ENCODE assay signal across 19 cellular contexts in genomic region chr2:232843860-232844259, GRCh38. TPM values are rescaled to one million over a fixed set of nuclear protein-coding genes. Genes with fewer than 3 reads are reported as not detected.
A peak's percentile ranks its signal among the peaks of the same experiment; 100 is the strongest.
DNase-seq lines count a peak whose midpoint lies in the region; ATAC-seq and TF ChIP-seq lines count a peak whose summit lies in the region.
"Had no signal": no experiment of that assay in that cellular context is flagged by ENCODE, and none has a peak within 500 bp of the region (broad histone marks: within the 10 kb centered on the region; RNA-seq: fewer than 3 reads in every experiment).

No MANE protein-coding gene starts in this region.

- peaks cover 67% of the 10 kb centered on the region for H3K36me3 Mint-ChIP-seq in activated naive CD4-positive, alpha-beta T cell treated with anti-CD3 and anti-CD28 coated beads, Interleukin-2, amount 10 ng/mL, durations not matched to agents 7 days and 5 days
- peaks cover 45 to 70% of the 10 kb centered on the region in 2 donors for H3K36me3 Mint-ChIP-seq in stimulated activated naive B cell treated with anti-CD40 and anti-IgM and Interleukin-4, amounts not matched to agents 10 μg/mL and 1 μg/mL and 100 μg/mL, for 72 hours

- H3K9me3 ChIP-seq in PC-3 (ENCODE audit: low read length) (no peaks in the 10 kb centered on the region), psoas muscle (no peaks in the 10 kb centered on the region)
- H3K9me3 ChIP-seq: adrenal gland, sigmoid colon had no signal

- H3K27ac ChIP-seq in PC-3 (ENCODE audit: low read length) (no peak overlapping the region), psoas muscle (no peak overlapping the region)
- H3K27ac ChIP-seq: adrenal gland, sigmoid colon had no signal

- BruUV-seq in PC-3 (replicated peaks; lab: Mats Ljungman, UMichigan) = no TSS peak

- no peaks in the 10 kb centered on the region for H3K9me3 Mint-ChIP-seq in activated naive CD4-positive, alpha-beta T cell treated with anti-CD3 and anti-CD28 coated beads, Interleukin-2, amount 10 ng/mL, durations not matched to agents 7 days and 5 days
- H3K9me3 Mint-ChIP-seq in stimulated activated naive B cell treated with anti-CD40 and anti-IgM and Interleukin-4, amounts not matched to agents 10 μg/mL and 1 μg/mL and 100 μg/mL, for 72 hours = no peaks in the 10 kb centered on the region
- H3K9me3 Mint-ChIP-seq: naive thymus-derived CD8-positive, alpha-beta T cell had no signal

- no peak overlapping the region for H3K4me3 Mint-ChIP-seq in activated naive CD4-positive, alpha-beta T cell treated with anti-CD3 and anti-CD28 coated beads, Interleukin-2, amount 10 ng/mL, durations not matched to agents 7 days and 5 days
- H3K4me3 Mint-ChIP-seq in stimulated activated naive B cell treated with anti-CD40 and anti-IgM and Interleukin-4, amounts not matched to agents 10 μg/mL and 1 μg/mL and 100 μg/mL, for 72 hours = no peak overlapping the region
- H3K4me3 Mint-ChIP-seq: naive thymus-derived CD8-positive, alpha-beta T cell had no signal

- H2AFZ ChIP-seq in PC-3 (ENCODE audit: low read length) = no peak overlapping the region

- CTCF ChIA-PET in activated naive CD4-positive, alpha-beta T cell treated with anti-CD3 and anti-CD28 coated beads, Interleukin-2, amount 10 ng/mL, durations not matched to agents 7 days and 5 days (lab: Charles Lee) = no interaction called here
- CTCF ChIA-PET in PC-3 (lab: Charles Lee) = interaction anchor here (0.6 to 0.8 kb wide), 3 partner anchors 26 to 664 kb away, joined by 3 to 4 read pairs (median 4); no protein-coding TSS in a partner anchor

- no peaks in the 10 kb centered on the region for H3K27me3 ChIP-seq in PC-3 (ENCODE audit: low read length)
- no peaks in the 10 kb centered on the region for H3K27me3 ChIP-seq in psoas muscle (ENCODE audit: insufficient read depth in 3 of 3, low read length in 2 of 3)
- H3K27me3 ChIP-seq: adrenal gland, sigmoid colon had no signal

- 92 to 97% (median 95%) methylated on average over 5 of the region's 5 CpGs for whole genome bisulfite sequencing in psoas muscle, 3 donors

- TF ChIP-seq CTCF in PC-3 (conservative IDR thresholded peaks at IDR 0.05; ENCODE audit: low read depth, low read length) = peak; percentile 37
- TF ChIP-seq CTCF in psoas muscle (IDR thresholded peaks at IDR 0.05) = no peak

- no peak for ATAC-seq in PC-3
- ATAC-seq in stimulated activated naive B cell treated with anti-CD40 and anti-IgM and Interleukin-4, amounts not matched to agents 10 μg/mL and 1 μg/mL and 100 μg/mL, for 72 hours (replicated peaks) = no peak
- ATAC-seq in psoas muscle = no peak
- ATAC-seq: esophagus mucosa; naive thymus-derived CD8-positive, alpha-beta T cell had no signal

- no peak overlapping the region for H3K4me2 ChIP-seq in PC-3 (ENCODE audit: low read length)

- H3K4me1 Mint-ChIP-seq in activated naive CD4-positive, alpha-beta T cell treated with anti-CD3 and anti-CD28 coated beads, Interleukin-2, amount 10 ng/mL, durations not matched to agents 7 days and 5 days = peaks cover 19% of the 10 kb centered on the region
- peaks cover 5 to 12% of the 10 kb centered on the region in 2 donors for H3K4me1 Mint-ChIP-seq in stimulated activated naive B cell treated with anti-CD40 and anti-IgM and Interleukin-4, amounts not matched to agents 10 μg/mL and 1 μg/mL and 100 μg/mL, for 72 hours

- no peaks in the 10 kb centered on the region for H3K9me2 ChIP-seq in PC-3 (replicated peaks; ENCODE audit: low read length)

- H3K79me2 ChIP-seq in PC-3 (ENCODE audit: low read length) = no peaks in the 10 kb centered on the region

- H3K27me3 Mint-ChIP-seq in activated naive CD4-positive, alpha-beta T cell treated with anti-CD3 and anti-CD28 coated beads, Interleukin-2, amount 10 ng/mL, durations not matched to agents 7 days and 5 days = no peaks in the 10 kb centered on the region
- no peaks in the 10 kb centered on the region for H3K27me3 Mint-ChIP-seq in stimulated activated naive B cell treated with anti-CD40 and anti-IgM and Interleukin-4, amounts not matched to agents 10 μg/mL and 1 μg/mL and 100 μg/mL, for 72 hours
- H3K27me3 Mint-ChIP-seq: naive thymus-derived CD8-positive, alpha-beta T cell had no signal

- no peak overlapping the region for H3K9ac ChIP-seq in PC-3 (ENCODE audit: low read length)

- H3K36me3 ChIP-seq in PC-3 (ENCODE audit: low read depth, low read length) = peaks cover 51% of the 10 kb centered on the region
- peaks cover 18 to 92% of the 10 kb centered on the region in 2 donors for H3K36me3 ChIP-seq in psoas muscle (ENCODE audit: insufficient read depth in 1 of 2, low read depth in 1 of 2)

- H4K20me1 ChIP-seq in PC-3 (ENCODE audit: low read length) = peaks cover 5% of the 10 kb centered on the region; the same call in 1 of the 2 replicates

- peak; percentile 24 for DNase-seq in activated naive CD4-positive, alpha-beta T cell treated with anti-CD3 and anti-CD28 coated beads, Interleukin-2, amount 10 ng/mL, durations not matched to agents 7 days and 5 days
- no peak for DNase-seq in activated naive CD4-positive, alpha-beta T cell (lab: John Stamatoyannopoulos, UW)
- DNase-seq in PC-3 = peak; percentile 8
- DNase-seq in head of caudate nucleus = peak in 38 of 42 donors; percentile 12 to 79 (median 54)
- no peak for DNase-seq in stimulated activated naive B cell treated with anti-CD40 and anti-IgM and Interleukin-4, amounts not matched to agents 10 μg/mL and 1 μg/mL and 100 μg/mL, for 72 hours
- no peak for DNase-seq in psoas muscle
- no peak for DNase-seq in effector CD4-positive, alpha-beta T cell
- DNase-seq in DMS53 treated with DMSO at 0.1 percent for 48 hours (lab: John Stamatoyannopoulos, UW; ENCODE audit: unreplicated experiment) = no peak
- DNase-seq: activated CD4-positive, alpha-beta T cell treated with anti-CD3 and anti-CD28 coated beads for 4 hours; adrenal gland; DMS79 treated with DMSO at 0.1 percent for 48 hours; Karpas-422; naive thymus-derived CD8-positive, alpha-beta T cell; NCI-H187; NCI-H526 treated with DMSO at 0.1 percent for 48 hours; RPMI8226; sigmoid colon; stimulated activated CD4-positive, alpha-beta T cell treated with anti-CD3 and anti-CD28 coated beads, Interleukin-4, amount 100 ng/mL, for 4 hours had no signal

- H3K4me3 ChIP-seq in PC-3 (ENCODE audit: low read length) (no peak overlapping the region), psoas muscle (no peak overlapping the region)
- H3K4me3 ChIP-seq: adrenal gland, sigmoid colon had no signal

- POLR2A ChIA-PET in PC-3 (lab: Charles Lee; ENCODE audit: unreplicated experiment) = no interaction called here

- peak overlapping the region; percentile 70 for H3K27ac Mint-ChIP-seq in activated naive CD4-positive, alpha-beta T cell treated with anti-CD3 and anti-CD28 coated beads, Interleukin-2, amount 10 ng/mL, durations not matched to agents 7 days and 5 days
- peak overlapping the region; percentile 73 for H3K27ac Mint-ChIP-seq in stimulated activated naive B cell treated with anti-CD40 and anti-IgM and Interleukin-4, amounts not matched to agents 10 μg/mL and 1 μg/mL and 100 μg/mL, for 72 hours

- H3F3A ChIP-seq in PC-3 (ENCODE audit: low read length, unreplicated experiment) = no peaks in the 10 kb centered on the region

- H3K4me1 ChIP-seq in PC-3 (ENCODE audit: insufficient read depth, low read length) (no peaks in the 10 kb centered on the region), psoas muscle (peaks cover 18% of the 10 kb centered on the region)

- intact Hi-C loops in PC-3 (cut with micrococcal nuclease) (no loop called here), head of caudate nucleus (cut with DNase I) (no loop called here), psoas muscle (cut with DNase I) (loop anchor here in 1 of 2 donors (10.0 kb wide), 1 partner anchor 411 kb away; the partner anchor contains the start of gene ATG16L1)

RNA-seq across cellular contexts. Expression of gene SNORC, which starts 26.2 kb away (rescaled TPM):
- total RNA-seq in PC-3 (2014; rRNA removed) = 11.1 and 14.3 TPM in 2 replicates
- total RNA-seq in psoas muscle = 1 to 10 TPM in 1 of 4 donors, under 1 TPM in 3; 0.56 to 2.1 (median 0.60) TPM
- polyA plus RNA-seq in psoas muscle = 1 to 10 TPM in 1 of 3 donors, under 1 TPM in 2; 0.06 to 1.1 (median 0.64) TPM
- polyA plus RNA-seq: naive thymus-derived CD8-positive, alpha-beta T cell had no signal

Comparison
In these comparisons a context has a peak if more than half of its experiments do, and no peak if none do; other contexts are left out.
1. DNase-seq: peak in activated naive CD4-positive, alpha-beta T cell treated with anti-CD3 and anti-CD28 coated beads, Interleukin-2, amount 10 ng/mL, durations not matched to agents 7 days and 5 days (single experiment), PC-3 (single experiment) and head of caudate nucleus (38 of 42); none in activated naive CD4-positive, alpha-beta T cell (0 of 4), stimulated activated naive B cell treated with anti-CD40 and anti-IgM and Interleukin-4, amounts not matched to agents 10 μg/mL and 1 μg/mL and 100 μg/mL, for 72 hours (single experiment), psoas muscle (0 of 2), effector CD4-positive, alpha-beta T cell (single experiment) and DMS53 treated with DMSO at 0.1 percent for 48 hours (single experiment).